In genomic region chr1:228082260-228082974, GRCh38 we compare ENCODE assay signal across 1 cellular context.
TF ChIP-seq lines count a peak whose summit lies in the region.

ARF1 (plus strand) TSS chr1:228082708; CDS start chr1:228097115, 14,407 bp downstream.

TF ChIP-seq in HepG2, 621 proteins besides CTCF, POLR2A, EP300 and RAD21 (continued from another document and continues in another):
- TF ChIP-seq KDM4B (CRISPR knock-in tag; IDR thresholded peaks at IDR 0.05) (no peak), ZNF282 (IDR thresholded peaks at IDR 0.05; ENCODE audit: partially characterized antibody) (no peak), ZNF678 (CRISPR knock-in tag; IDR thresholded peaks at IDR 0.05) (no peak; the same call in 1 of the 2 replicates), ZNF558 (CRISPR knock-in tag; IDR thresholded peaks at IDR 0.05; ENCODE audit: borderline replicate concordance) (peak; percentile 66; the same call in 1 of the 2 replicates), BRF2 (CRISPR knock-in tag; IDR thresholded peaks at IDR 0.05) (0 out of 2 replicates have a peak, but pooled peaks have one; percentile 40), ZNF7 (CRISPR knock-in tag; IDR thresholded peaks at IDR 0.05) (no peak), ZSCAN9 (CRISPR knock-in tag; IDR thresholded peaks at IDR 0.05; ENCODE audit: borderline replicate concordance) (no peak), ZNF335 (CRISPR knock-in tag; IDR thresholded peaks at IDR 0.05) (no peak), KMT2A (CRISPR knock-in tag; IDR thresholded peaks at IDR 0.05) (peak; percentile 53; the same call in 1 of the 2 replicates), SRSF1 (optimal IDR thresholded peaks at IDR 0.05; ENCODE audit: low read depth, low read length) (peak; percentile 49), MYPOP (CRISPR knock-in tag; IDR thresholded peaks at IDR 0.05) (peak; percentile 28; the same call in 1 of the 2 replicates), RNF2 (conservative IDR thresholded peaks at IDR 0.05; ENCODE audit: low read depth) (peak; percentile 73; the same call in 1 of the 2 replicates), ZSCAN31 (CRISPR knock-in tag; IDR thresholded peaks at IDR 0.05; ENCODE audit: low read depth) (peak; percentile 57; the same call in 1 of the 2 replicates), ZNF570 (CRISPR knock-in tag; IDR thresholded peaks at IDR 0.05; ENCODE audit: borderline replicate concordance) (0 out of 2 replicates have a peak, but pooled peaks have one; percentile 19), CREB3 (CRISPR knock-in tag; IDR thresholded peaks at IDR 0.05) (0 out of 2 replicates have a peak, but pooled peaks have one; percentile 20), ZSCAN21 (CRISPR knock-in tag; IDR thresholded peaks at IDR 0.05; ENCODE audit: borderline replicate concordance) (no peak; the same call in 1 of the 2 replicates), NFIB (CRISPR knock-in tag; IDR thresholded peaks at IDR 0.05; ENCODE audit: borderline replicate concordance) (no peak), TCF12 (IDR thresholded peaks at IDR 0.05) (no peak), TCF12 (CRISPR knock-in tag; IDR thresholded peaks at IDR 0.05) (no peak), LCORL (IDR thresholded peaks at IDR 0.05) (no peak), LCORL (CRISPR knock-in tag; IDR thresholded peaks at IDR 0.05) (0 out of 2 replicates have a peak, but pooled peaks have one; percentile 12), ZFP37 (CRISPR knock-in tag; IDR thresholded peaks at IDR 0.05; ENCODE audit: borderline replicate concordance) (no peak), DNMT1 (CRISPR knock-in tag; IDR thresholded peaks at IDR 0.05) (no peak), ZNF564 (CRISPR knock-in tag; IDR thresholded peaks at IDR 0.05) (0 out of 2 replicates have a peak, but pooled peaks have one; percentile 62), HNRNPUL1 (IDR thresholded peaks at IDR 0.05; ENCODE audit: low read depth, low read length) (no peak), ZNF782 (CRISPR knock-in tag; IDR thresholded peaks at IDR 0.05; ENCODE audit: borderline replicate concordance) (peak; percentile 32; the same call in 1 of the 2 replicates), ZNF510 (CRISPR knock-in tag; IDR thresholded peaks at IDR 0.05; ENCODE audit: low read depth) (no peak), ZGPAT (CRISPR knock-in tag; IDR thresholded peaks at IDR 0.05) (peak; percentile 55), HMGXB3 (CRISPR knock-in tag; IDR thresholded peaks at IDR 0.05; ENCODE audit: borderline replicate concordance) (peak; percentile 49; the same call in 1 of the 2 replicates), ISX (CRISPR knock-in tag; conservative IDR thresholded peaks at IDR 0.05) (no peak), ZBTB8A (CRISPR knock-in tag; IDR thresholded peaks at IDR 0.05; ENCODE audit: borderline replicate concordance, low read depth) (no peak), ZNF574 (CRISPR knock-in tag; IDR thresholded peaks at IDR 0.05) (peak; percentile 81), LRRFIP1 (CRISPR knock-in tag; conservative IDR thresholded peaks at IDR 0.05) (no peak), ZMYM2 (CRISPR knock-in tag; IDR thresholded peaks at IDR 0.05) (peak; percentile 72; the same call in 1 of the 2 replicates), TFDP1 (CRISPR knock-in tag; IDR thresholded peaks at IDR 0.05; ENCODE audit: borderline replicate concordance) (peak; percentile 79), MED1 (CRISPR knock-in tag; IDR thresholded peaks at IDR 0.05) (peak; percentile 52), ZNF891 (CRISPR knock-in tag; IDR thresholded peaks at IDR 0.05) (0 out of 2 replicates have a peak, but pooled peaks have one; percentile 1), ZNF33B (CRISPR knock-in tag; IDR thresholded peaks at IDR 0.05) (0 out of 2 replicates have a peak, but pooled peaks have one; percentile 70), ZNF337 (CRISPR knock-in tag; IDR thresholded peaks at IDR 0.05; ENCODE audit: borderline replicate concordance, low read depth) (no peak), TAF1 (CRISPR knock-in tag; IDR thresholded peaks at IDR 0.05) (peak; percentile 88), KLF12 (CRISPR knock-in tag; IDR thresholded peaks at IDR 0.05; ENCODE audit: borderline replicate concordance) (0 out of 2 replicates have a peak, but pooled peaks have one; percentile 24), MXI1 (IDR thresholded peaks at IDR 0.05; ENCODE audit: borderline replicate concordance, low read depth, low read length) (peak; percentile 55; the same call in 2 of the 3 replicates), MED13 (CRISPR knock-in tag; IDR thresholded peaks at IDR 0.05) (0 out of 2 replicates have a peak, but pooled peaks have one; percentile 20), GZF1 (CRISPR knock-in tag; IDR thresholded peaks at IDR 0.05) (no peak), MXD1 (CRISPR knock-in tag; IDR thresholded peaks at IDR 0.05) (peak; percentile 66), TARDBP (CRISPR knock-in tag; IDR thresholded peaks at IDR 0.05) (0 out of 2 replicates have a peak, but pooled peaks have one; percentile 31), SAP130 (CRISPR knock-in tag; IDR thresholded peaks at IDR 0.05; ENCODE audit: low read depth) (peak; percentile 64; the same call in 1 of the 2 replicates), ZNF264 (CRISPR knock-in tag; IDR thresholded peaks at IDR 0.05) (no peak), HDAC1 (CRISPR knock-in tag; IDR thresholded peaks at IDR 0.05) (peak; percentile 82), TMF1 (CRISPR knock-in tag; IDR thresholded peaks at IDR 0.05; ENCODE audit: low read depth) (no peak; the same call in 1 of the 2 replicates), ZNF12 (CRISPR knock-in tag; IDR thresholded peaks at IDR 0.05) (no peak), KDM5B (CRISPR knock-in tag; IDR thresholded peaks at IDR 0.05; ENCODE audit: borderline replicate concordance) (peak; percentile 80; the same call in 1 of the 2 replicates), RBAK (CRISPR knock-in tag; IDR thresholded peaks at IDR 0.05) (no peak), ZNF605 (CRISPR knock-in tag; IDR thresholded peaks at IDR 0.05) (peak; percentile 58; the same call in 1 of the 2 replicates)
